24 cellular contexts compared by ENCODE assay signal in the genomic region with DNA sequence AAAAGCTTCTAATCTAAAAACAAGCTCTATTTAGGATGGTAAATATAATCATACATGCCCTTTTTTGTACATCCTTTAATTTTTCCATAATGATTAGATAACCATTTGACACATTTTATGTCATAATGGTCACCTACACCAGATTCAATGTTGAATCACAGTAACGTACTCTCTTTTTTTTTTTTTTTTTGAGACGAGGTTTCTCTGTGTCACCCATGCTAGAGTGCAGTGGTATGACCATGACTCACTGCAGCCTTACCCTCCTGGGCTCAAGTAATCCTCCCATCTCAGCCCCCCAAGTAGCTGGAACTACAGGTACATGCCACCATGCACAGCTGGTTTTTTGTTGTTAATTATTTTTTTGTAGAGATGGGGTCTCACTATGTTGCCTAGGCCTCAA.
"Had no signal": no experiment of that assay in that cellular context is flagged by ENCODE, and none has a peak within 500 bp of the region (broad histone marks: within the 10 kb centered on the region; RNA-seq: fewer than 3 reads in every experiment).

No MANE protein-coding gene starts in this region.

- H3K27ac Mint-ChIP-seq: activated CD4-positive, alpha-beta memory T cell treated with anti-CD3 and anti-CD28 coated beads, Interleukin-2, amount 10 ng/mL, durations not matched to agents 7 days and 5 days; activated CD4-positive, alpha-beta T cell treated with anti-CD3 and anti-CD28 coated beads for 36 hours; activated naive CD4-positive, alpha-beta T cell treated with anti-CD3 and anti-CD28 coated beads, Interleukin-2, amount 10 ng/mL, durations not matched to agents 7 days and 5 days; activated naive CD8-positive, alpha-beta T cell treated with anti-CD3 and anti-CD28 coated beads for 36 hours; activated T-cell treated with anti-CD3 and anti-CD28 coated beads, Interleukin-2, amount 50 U/mL, for 72 hours; activated T-helper 2 cell treated with anti-CD3 and anti-CD28 coated beads, Interferon-gamma antibody, Interleukin-2, Interleukin-4, amounts not matched to agents 10 μg/mL and 5 μg/mL and 100 μg/mL, durations not matched to agents 14 hours and 24 hours and 36 hours had no signal

- H3K4me3 ChIP-seq: SJCRH30 had no signal

- H3K4me3 Mint-ChIP-seq: activated CD4-positive, alpha-beta memory T cell treated with anti-CD3 and anti-CD28 coated beads, Interleukin-2, amount 10 ng/mL, durations not matched to agents 7 days and 5 days; activated CD4-positive, alpha-beta T cell treated with anti-CD3 and anti-CD28 coated beads for 36 hours; activated naive CD4-positive, alpha-beta T cell treated with anti-CD3 and anti-CD28 coated beads, Interleukin-2, amount 10 ng/mL, durations not matched to agents 7 days and 5 days; activated naive CD8-positive, alpha-beta T cell treated with anti-CD3 and anti-CD28 coated beads for 36 hours; activated T-cell treated with anti-CD3 and anti-CD28 coated beads, Interleukin-2, amount 50 U/mL, for 72 hours had no signal

- H3K36me3 Mint-ChIP-seq: activated naive CD4-positive, alpha-beta T cell treated with anti-CD3 and anti-CD28 coated beads, Interleukin-2, amount 10 ng/mL, durations not matched to agents 7 days and 5 days; activated naive CD8-positive, alpha-beta T cell treated with anti-CD3 and anti-CD28 coated beads for 36 hours had no signal

- H3K9ac ChIP-seq: SK-N-SH had no signal

- H3K9me3 Mint-ChIP-seq: activated CD4-positive, alpha-beta memory T cell treated with anti-CD3 and anti-CD28 coated beads, Interleukin-2, amount 10 ng/mL, durations not matched to agents 7 days and 5 days; activated naive CD4-positive, alpha-beta T cell treated with anti-CD3 and anti-CD28 coated beads, Interleukin-2, amount 10 ng/mL, durations not matched to agents 7 days and 5 days; activated naive CD8-positive, alpha-beta T cell treated with anti-CD3 and anti-CD28 coated beads for 36 hours; activated T-cell treated with anti-CD3 and anti-CD28 coated beads, Interleukin-2, amount 50 U/mL, for 72 hours; activated T-helper 2 cell treated with anti-CD3 and anti-CD28 coated beads, Interferon-gamma antibody, Interleukin-2, Interleukin-4, amounts not matched to agents 10 μg/mL and 5 μg/mL and 100 μg/mL, durations not matched to agents 14 hours and 24 hours and 36 hours had no signal

- H3K36me3 ChIP-seq: SJCRH30, WERI-Rb-1 had no signal

- H3K27me3 Mint-ChIP-seq: activated CD4-positive, alpha-beta T cell treated with anti-CD3 and anti-CD28 coated beads for 36 hours; activated naive CD4-positive, alpha-beta T cell treated with anti-CD3 and anti-CD28 coated beads, Interleukin-2, amount 10 ng/mL, durations not matched to agents 7 days and 5 days had no signal

- H3K4me1 Mint-ChIP-seq: activated CD4-positive, alpha-beta memory T cell treated with anti-CD3 and anti-CD28 coated beads, Interleukin-2, amount 10 ng/mL, durations not matched to agents 7 days and 5 days; activated CD4-positive, alpha-beta T cell treated with anti-CD3 and anti-CD28 coated beads for 36 hours; activated naive CD4-positive, alpha-beta T cell treated with anti-CD3 and anti-CD28 coated beads, Interleukin-2, amount 10 ng/mL, durations not matched to agents 7 days and 5 days; activated naive CD8-positive, alpha-beta T cell treated with anti-CD3 and anti-CD28 coated beads for 36 hours had no signal

- DNase-seq: activated CD4-positive, alpha-beta memory T cell treated with anti-CD3 and anti-CD28 coated beads, Interleukin-2, amount 10 ng/mL, durations not matched to agents 7 days and 5 days; activated CD4-positive, alpha-beta T cell treated with anti-CD3 and anti-CD28 coated beads for 36 hours; activated CD4-positive, alpha-beta T cell treated with anti-CD3 and anti-CD28 coated beads, Interleukin-2, amount 50 U/mL, for 1 hour; activated gamma-delta T cell treated with Interleukin-2 at 50 U/mL for 16 hours; activated naive CD4-positive, alpha-beta T cell treated with anti-CD3 and anti-CD28 coated beads, Interleukin-2, amount 10 ng/mL, durations not matched to agents 7 days and 5 days; activated naive CD8-positive, alpha-beta T cell treated with anti-CD3 and anti-CD28 coated beads for 36 hours; activated T-cell treated with anti-CD3 and anti-CD28 coated beads, Interleukin-2, amount 50 U/mL, for 72 hours; cerebellar nuclear complex; NCI-H1092; NCI-H1417; NCI-H1694; NCI-H2029; NCI-H2107; NCI-H345; NCI-H510A treated with DMSO at 0.1 percent for 48 hours; NCI-H69; NK-92 treated with Interleukin-12 subunit alpha and Interleukin-12 subunit beta, amount 100 ng/mL, for 24 hours; Right ventricle myocardium superior; SJCRH30; SK-N-SH; T-helper 1 cell; WERI-Rb-1 had no signal

- H3K27me3 ChIP-seq: SJCRH30 had no signal

- H3K9me3 ChIP-seq: SJCRH30, SK-N-SH had no signal

- H3K27ac ChIP-seq: RWPE1, SJCRH30, WERI-Rb-1 had no signal

- H3K4me2 ChIP-seq: SK-N-SH had no signal

- H3K4me1 ChIP-seq: SJCRH30 had no signal
